Comparison of ENCODE assay signal across 8 cellular contexts in genomic region chr6:143061597-143062385, GRCh38. TPM values are rescaled to one million over a fixed set of nuclear protein-coding genes. Genes with fewer than 3 reads are reported as not detected.
DNase-seq lines count a peak whose midpoint lies in the region; ATAC-seq, FAIRE-seq and TF ChIP-seq lines count a peak whose summit lies in the region.

No MANE protein-coding gene starts in this region.

- FAIRE-seq in urothelium cell line (lab: Jason Lieb, UNC): no peak

- peak overlapping the region in 58 of 59 donors; percentile 56 to 99 (median 88) for H3K4me3 ChIP-seq in dorsolateral prefrontal cortex

- H3K4me1 Mint-ChIP-seq in naive thymus-derived CD8-positive, alpha-beta T cell: peaks cover 14 to 28% (median 23%) of the 10 kb centered on the region in 4 donors

- no peak for TF ChIP-seq CTCF in dorsolateral prefrontal cortex (IDR thresholded peaks at IDR 0.05 in 54 of 56, conservative IDR thresholded peaks at IDR 0.05 in 2 of 56; ENCODE audit: low read depth in 1 of 56, partially characterized antibody in 56 of 56)

- ATAC-seq in GM19324 (IDR thresholded peaks at IDR 0.05; ENCODE audit: low FRiP score, unreplicated experiment): peak; percentile 28
- ATAC-seq in naive thymus-derived CD8-positive, alpha-beta T cell: no peak
- ATAC-seq in GM19328 (IDR thresholded peaks at IDR 0.05; ENCODE audit: unreplicated experiment): no peak

- no peaks in the 10 kb centered on the region for H3K36me3 Mint-ChIP-seq in naive thymus-derived CD8-positive, alpha-beta T cell

- H3K27me3 ChIP-seq in dorsolateral prefrontal cortex: no peaks in the 10 kb centered on the region

- H3K27me3 Mint-ChIP-seq in naive thymus-derived CD8-positive, alpha-beta T cell: no peaks in the 10 kb centered on the region

- peak overlapping the region in 9 of 10 donors; percentile 89 to 98 (median 94) for H3K27ac Mint-ChIP-seq in naive thymus-derived CD8-positive, alpha-beta T cell

- intact Hi-C loops in dorsolateral prefrontal cortex (cut with DNase I): loop anchor here (2.0 to 10.0 kb wide), 3 partner anchors 114 to 363 kb away; partner anchors contain the start of gene HIVEP2 (in 1 of the 2)

- peak overlapping the region in 55 of 59 donors; percentile 15 to 98 (median 91) for H3K27ac ChIP-seq in dorsolateral prefrontal cortex

- no peaks in the 10 kb centered on the region for H3K9me3 Mint-ChIP-seq in naive thymus-derived CD8-positive, alpha-beta T cell

- POLR2A ChIA-PET in naive thymus-derived CD8-positive, alpha-beta T cell (lab: Charles Lee): interaction anchor here (0.7 to 1.7 kb wide), 4 partner anchors 10 to 193 kb away, joined by 3 to 8 read pairs (median 4); no protein-coding TSS in a partner anchor

- peak overlapping the region; percentile 87 to 97 (median 92) for H3K4me3 Mint-ChIP-seq in naive thymus-derived CD8-positive, alpha-beta T cell

- peak; percentile 59 for DNase-seq in M059J (ENCODE audit: low read depth)
- DNase-seq in dorsolateral prefrontal cortex: no peak
- no peak for DNase-seq in naive thymus-derived CD8-positive, alpha-beta T cell
- no peak for DNase-seq in NCI-H2196 treated with DMSO at 0.1 percent for 48 hours (lab: John Stamatoyannopoulos, UW; ENCODE audit: unreplicated experiment)
- DNase-seq in urothelium cell line (ENCODE audit: low spot score): no peak
- DNase-seq in ureter (ENCODE audit: low spot score): no peak

RNA-seq across cellular contexts. Expression of gene AIG1, which starts 1.1 kb away (rescaled TPM):
- total RNA-seq in M059J (2014; rRNA removed; shearing (Covaris generic)): 175 and 176 TPM in 2 replicates
- 10 to 100 TPM; 39.6 to 81.0 (median 63.9) TPM for total RNA-seq in dorsolateral prefrontal cortex
- total RNA-seq in naive thymus-derived CD8-positive, alpha-beta T cell: 10 to 100 TPM in 1 of 2 experiments, 1 to 10 TPM in 1; 10.0 to 11.1 TPM
- polyA plus RNA-seq in naive thymus-derived CD8-positive, alpha-beta T cell: 10 to 100 TPM; 14.5 to 19.0 (median 15.8) TPM
- 81.5 TPM for total RNA-seq in ureter
